ENCODE assay signal across 16 cellular contexts in the genomic region with DNA sequence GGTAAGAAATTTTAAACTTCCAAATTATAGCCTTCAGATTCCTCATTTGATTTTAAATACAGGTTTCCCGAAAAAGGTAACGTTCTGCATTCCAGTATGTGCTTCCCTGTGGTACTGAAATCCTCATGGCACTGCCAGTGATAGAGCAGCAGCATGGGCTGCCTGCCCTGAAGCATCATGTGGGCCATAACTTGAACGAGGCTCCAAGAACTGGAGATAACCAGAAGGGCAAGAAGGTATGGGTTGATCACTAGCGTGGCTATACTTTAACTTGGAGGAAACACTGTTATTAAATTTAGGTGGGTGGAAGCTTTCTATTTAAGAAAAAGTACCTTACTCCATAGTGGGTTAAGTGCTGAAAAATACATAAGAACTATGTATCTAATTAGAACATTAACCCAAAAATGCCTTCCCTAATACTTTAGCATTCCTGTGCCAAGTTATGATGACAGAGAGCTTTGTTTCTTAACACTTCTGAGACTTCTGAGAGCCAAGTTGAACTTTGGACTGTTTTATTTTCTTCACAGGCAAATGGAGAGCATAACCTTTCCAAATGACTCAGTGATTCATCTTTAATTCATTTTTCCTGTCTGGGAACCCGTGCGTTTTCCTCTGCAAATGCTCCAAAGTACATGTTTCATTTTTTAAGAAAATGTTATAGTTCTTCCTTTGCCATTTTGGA.
DNase-seq lines count a peak whose midpoint lies in the region; TF ChIP-seq lines count a peak whose summit lies in the region.
"Had no signal": no experiment of that assay in that cellular context is flagged by ENCODE, and none has a peak within 500 bp of the region (broad histone marks: within the 10 kb centered on the region; RNA-seq: fewer than 3 reads in every experiment).

No MANE protein-coding gene starts in this region.

- no peaks in the 10 kb centered on the region for H3K36me3 ChIP-seq in CD4-positive, alpha-beta memory T cell (ENCODE audit: insufficient read depth, low read length)

- TF ChIP-seq CTCF in fibroblast of villous mesenchyme (IDR thresholded peaks at IDR 0.05; ENCODE audit: insufficient read depth, low read depth, low read length), result no peak

- H3K4me3 Mint-ChIP-seq in CD4-positive, alpha-beta memory T cell, result no peak overlapping the region
- H3K4me3 Mint-ChIP-seq: naive thymus-derived CD8-positive, alpha-beta T cell had no signal

- intact Hi-C loops in CD4-positive, alpha-beta memory T cell (cut with micrococcal nuclease), result loop anchor here (10.0 kb wide), 1 partner anchor 75 kb away; no protein-coding TSS in a partner anchor

- DNase-seq in GM03348 (ENCODE audit: low spot score), result peak; percentile 56
- peak; percentile 78 for DNase-seq in amniotic epithelial cell (ENCODE audit: low read depth)
- DNase-seq in fibroblast of villous mesenchyme (ENCODE audit: low read depth), result peak; percentile 73
- peak; percentile 37 for DNase-seq in skeletal muscle cell (ENCODE audit: low read depth)
- no peak for DNase-seq in CD4-positive, alpha-beta memory T cell
- DNase-seq in SHP77 (lab: John Stamatoyannopoulos, UW), result no peak
- no peak for DNase-seq in AML-193 (lab: John Stamatoyannopoulos, UW)
- no peak for DNase-seq in NCI-H1436 (lab: John Stamatoyannopoulos, UW)
- DNase-seq: activated CD4-positive, alpha-beta T cell treated with anti-CD3 and anti-CD28 coated beads, Interleukin-2, amount 50 U/mL, for 1 hour; activated naive CD4-positive, alpha-beta T cell; effector CD4-positive, alpha-beta T cell; naive thymus-derived CD8-positive, alpha-beta T cell; NCI-H1105; NCI-H748 treated with DMSO at 0.1 percent for 48 hours; stimulated activated CD4-positive, alpha-beta T cell treated with anti-CD3 and anti-CD28 coated beads, Interleukin-2, amount 100 ng/mL, for 48 hours had no signal

- no peaks in the 10 kb centered on the region for H3K27me3 Mint-ChIP-seq in CD4-positive, alpha-beta memory T cell
- H3K27me3 Mint-ChIP-seq: naive thymus-derived CD8-positive, alpha-beta T cell had no signal

- no peaks in the 10 kb centered on the region for H3K9me3 ChIP-seq in CD4-positive, alpha-beta memory T cell (ENCODE audit: control insufficient read depth in 1 of 2, low read length in 2 of 2)

- H3K4me3 ChIP-seq in fibroblast of villous mesenchyme (ENCODE audit: low read depth, low read length), result no peak overlapping the region
- no peak overlapping the region for H3K4me3 ChIP-seq in skeletal muscle cell (ENCODE audit: low read depth, low read length)
- no peak overlapping the region for H3K4me3 ChIP-seq in CD4-positive, alpha-beta memory T cell (ENCODE audit: low read length in 2 of 2)

- H3K4me1 Mint-ChIP-seq in CD4-positive, alpha-beta memory T cell, result peaks cover 4 to 21% (median 9%) of the 10 kb centered on the region in 4 donors

- H3K27ac Mint-ChIP-seq in CD4-positive, alpha-beta memory T cell, result no peak overlapping the region
- H3K27ac Mint-ChIP-seq: naive thymus-derived CD8-positive, alpha-beta T cell had no signal

- no peak overlapping the region for H3K27ac ChIP-seq in CD4-positive, alpha-beta memory T cell (ENCODE audit: low read depth, low read length)
- H3K27ac ChIP-seq: HL-60 had no signal

- H3K9me3 Mint-ChIP-seq in CD4-positive, alpha-beta memory T cell, result no peaks in the 10 kb centered on the region
- H3K9me3 Mint-ChIP-seq: naive thymus-derived CD8-positive, alpha-beta T cell had no signal

- POLR2A ChIA-PET in CD4-positive, alpha-beta memory T cell (lab: Charles Lee; ENCODE audit: partially characterized antibody), result no interaction called here

- CTCF ChIA-PET in CD4-positive, alpha-beta memory T cell (lab: Charles Lee; ENCODE audit: partially characterized antibody), result interaction anchor here (0.9 to 2.8 kb wide), 4 partner anchors 196 to 382 kb away, joined by 3 to 6 read pairs (median 4); no protein-coding TSS in a partner anchor

- no peaks in the 10 kb centered on the region for H3K27me3 ChIP-seq in CD4-positive, alpha-beta memory T cell (ENCODE audit: insufficient read depth, low read length)

- H3K4me1 ChIP-seq in CD4-positive, alpha-beta memory T cell (ENCODE audit: insufficient read depth, low read length), result peaks cover 2% of the 10 kb centered on the region

- no peaks in the 10 kb centered on the region for H3K36me3 Mint-ChIP-seq in CD4-positive, alpha-beta memory T cell
- H3K36me3 Mint-ChIP-seq: naive thymus-derived CD8-positive, alpha-beta T cell had no signal

Comparison
In these comparisons a context has a peak if more than half of its experiments do, and no peak if none do; other contexts are left out.
1. DNase-seq: peak in GM03348 (single experiment), amniotic epithelial cell (single experiment), fibroblast of villous mesenchyme (single experiment) and skeletal muscle cell (single experiment); none in CD4-positive, alpha-beta memory T cell (0 of 5), SHP77 (0 of 2), AML-193 (0 of 2) and NCI-H1436 (single experiment).